ENCODE assay signal across 15 cellular contexts in genomic region chr16:83806721-83807120, GRCh38. TPM values are rescaled to one million over a fixed set of nuclear protein-coding genes. Genes with fewer than 3 reads are reported as not detected.
DNase-seq lines count a peak whose midpoint lies in the region; ATAC-seq and TF ChIP-seq lines count a peak whose summit lies in the region.
"Had no signal": no experiment of that assay in that cellular context is flagged by ENCODE, and none has a peak within 500 bp of the region (broad histone marks: within the 10 kb centered on the region; RNA-seq: fewer than 3 reads in every experiment).

No MANE protein-coding gene starts in this region.

- H4K20me1 ChIP-seq in mammary epithelial cell (ENCODE audit: insufficient read depth, low read length) (no peaks in the 10 kb centered on the region), OCI-LY7 (ENCODE audit: insufficient read depth, low read length) (peaks cover 7% of the 10 kb centered on the region; the same call in 1 of the 2 replicates)

- TF ChIP-seq POLR2A in breast epithelium (IDR thresholded peaks at IDR 0.05) (no peak), body of pancreas (IDR thresholded peaks at IDR 0.05) (no peak), suprapubic skin (IDR thresholded peaks at IDR 0.05) (no peak)

- H3K9me3 Mint-ChIP-seq in endothelial cell (ENCODE audit: unreplicated experiment), result no peaks in the 10 kb centered on the region

- dilution Hi-C loops in mammary epithelial cell (cut with HindIII; ENCODE audit: low sequenced_read_pairs), result no loop called here

- intact Hi-C loops in mammary epithelial cell (cut with micrococcal nuclease) (loop anchor here (10.0 kb wide), 1 partner anchor 1172 kb away; no protein-coding TSS in a partner anchor), breast epithelium (cut with DNase I; ENCODE audit: low total_unique reads) (no loop called here), OCI-LY7 (cut with micrococcal nuclease; ENCODE audit: unreplicated experiment) (loop anchor here (5.0 to 10.0 kb wide), 2 partner anchors 91 to 208 kb away; partner anchors contain the start of gene MLYCD), body of pancreas (cut with DNase I) (no loop called here)

- POLR2A ChIA-PET in OCI-LY7 (lab: Charles Lee), result interaction anchor here (0.5 to 1.3 kb wide), 2 partner anchors 37 to 304 kb away, joined by 3 to 4 read pairs; no protein-coding TSS in a partner anchor

- no peak overlapping the region for H3K27ac Mint-ChIP-seq in endothelial cell (ENCODE audit: unreplicated experiment)

- CTCF ChIA-PET in mammary epithelial cell (lab: Charles Lee; ENCODE audit: low non-redundant PET) (no interaction called here), OCI-LY7 (lab: Charles Lee; ENCODE audit: unreplicated experiment) (no interaction called here)

- H3K27ac ChIP-seq in mammary epithelial cell (ENCODE audit: insufficient read depth, low read depth, low read length), result no peak overlapping the region
- H3K27ac ChIP-seq in breast epithelium, result no peak overlapping the region
- H3K27ac ChIP-seq in OCI-LY7 (ENCODE audit: low read depth, low read length, poor library complexity, severe bottlenecking), result no peak overlapping the region
- peak overlapping the region; percentile 1 for H3K27ac ChIP-seq in substantia nigra (ENCODE audit: low read depth, low read length, poor library complexity, severe bottlenecking)
- H3K27ac ChIP-seq in body of pancreas, result no peak overlapping the region
- no peak overlapping the region for H3K27ac ChIP-seq in suprapubic skin

- no peak for TF ChIP-seq EP300 in suprapubic skin (IDR thresholded peaks at IDR 0.05)

- H3K9me3 ChIP-seq in mammary epithelial cell (replicated peaks; ENCODE audit: insufficient read depth, low read length) (no peaks in the 10 kb centered on the region), breast epithelium (no peaks in the 10 kb centered on the region), OCI-LY7 (ENCODE audit: low read length) (no peaks in the 10 kb centered on the region), body of pancreas (no peaks in the 10 kb centered on the region), suprapubic skin (no peaks in the 10 kb centered on the region)
- H3K9me3 ChIP-seq: transverse colon had no signal

- in situ Hi-C loops in mammary epithelial cell (cut with MboI; ENCODE audit: low sequenced_read_pairs in 2 of 2) (no loop called here), ACHN (cut with HindIII; ENCODE audit: low pct_ligation_motif_present, low pct_unique_long_range_greater_than_20kb, low sequenced_read_pairs) (no loop called here)

- H3K4me3 ChIP-seq in mammary epithelial cell (replicated peaks in 1 of 3; ENCODE audit: insufficient read depth in 1 of 3, low read depth in 2 of 3, low read length in 3 of 3) (no peak overlapping the region), breast epithelium (no peak overlapping the region), OCI-LY7 (ENCODE audit: low read depth, low read length, poor library complexity, severe bottlenecking) (no peak overlapping the region), body of pancreas (no peak overlapping the region), suprapubic skin (no peak overlapping the region)

- H3K36me3 ChIP-seq in mammary epithelial cell (ENCODE audit: insufficient read depth, low read length) (peaks cover 2% of the 10 kb centered on the region), breast epithelium (no peaks in the 10 kb centered on the region), OCI-LY7 (ENCODE audit: insufficient read depth, low read length) (peaks cover 22% of the 10 kb centered on the region), body of pancreas (replicated peaks in 1 of 2; ENCODE audit: insufficient read depth in 1 of 2, low read depth in 2 of 2) (no peaks in the 10 kb centered on the region), suprapubic skin (no peaks in the 10 kb centered on the region)
- H3K36me3 ChIP-seq: transverse colon had no signal

- no peaks in the 10 kb centered on the region for H3K9me2 ChIP-seq in OCI-LY7 (ENCODE audit: insufficient read depth, low read length)

- no peak for DNase-seq in mammary epithelial cell
- DNase-seq in breast epithelium (ENCODE audit: low spot score in 2 of 2), result no peak
- DNase-seq in OCI-LY7 (ENCODE audit: low spot score), result no peak
- DNase-seq in endothelial cell (ENCODE audit: low spot score), result no peak
- DNase-seq in substantia nigra (lab: John Stamatoyannopoulos, UW), result no peak
- DNase-seq in body of pancreas, result no peak
- no peak for DNase-seq in suprapubic skin (ENCODE audit: low spot score in 2 of 2)
- DNase-seq in ACHN, result no peak
- DNase-seq: activated CD8-positive, alpha-beta memory T cell treated with anti-CD3 and anti-CD28 coated beads, Interleukin-2, amount 50 U/mL, for 48 hours; aorta; DMS53; dorsolateral prefrontal cortex; NCI-H1417 treated with DMSO at 0.1 percent for 48 hours; NCI-H226; transverse colon had no signal

- H3K27me3 ChIP-seq in mammary epithelial cell (ENCODE audit: insufficient read depth, low read length) (no peaks in the 10 kb centered on the region), breast epithelium (no peaks in the 10 kb centered on the region), body of pancreas (no peaks in the 10 kb centered on the region), suprapubic skin (no peaks in the 10 kb centered on the region)
- H3K27me3 ChIP-seq: dorsolateral prefrontal cortex, transverse colon had no signal

- TF ChIP-seq CTCF in mammary epithelial cell (conservative IDR thresholded peaks at IDR 0.05 in 1 of 2, IDR thresholded peaks at IDR 0.05 in 1 of 2; ENCODE audit: extremely low read depth in 1 of 2, insufficient read depth in 1 of 2, low read depth in 1 of 2, low read length in 2 of 2), result no peak
- no peak for TF ChIP-seq CTCF in breast epithelium (IDR thresholded peaks at IDR 0.05)
- TF ChIP-seq CTCF in OCI-LY7 (conservative IDR thresholded peaks at IDR 0.05; ENCODE audit: low read length), result no peak
- no peak for TF ChIP-seq CTCF in endothelial cell (IDR thresholded peaks at IDR 0.05; ENCODE audit: unreplicated experiment)
- no peak for TF ChIP-seq CTCF in body of pancreas (IDR thresholded peaks at IDR 0.05)
- no peak for TF ChIP-seq CTCF in suprapubic skin (IDR thresholded peaks at IDR 0.05)

- H3K4me1 Mint-ChIP-seq in endothelial cell (ENCODE audit: unreplicated experiment), result peaks cover 40% of the 10 kb centered on the region

- no TSS peak for BruUV-seq in mammary epithelial cell (replicated peaks; lab: Mats Ljungman, UMichigan)
- no TSS peak for BruUV-seq in OCI-LY7 (replicated peaks; lab: Mats Ljungman, UMichigan)

- H3K27me3 Mint-ChIP-seq in endothelial cell (ENCODE audit: unreplicated experiment), result peaks cover 24% of the 10 kb centered on the region

- WGBS in mammary epithelial cell (ENCODE audit: low coverage, missing lambda C conversion rate), result 71% methylated on average over 6 of the region's 6 CpGs
- WGBS in body of pancreas, 2 donors, result 80 to 83% methylated on average over 6 of the region's 6 CpGs
- 89% methylated on average over 6 of the region's 6 CpGs for whole genome bisulfite sequencing in suprapubic skin

- ATAC-seq in body of pancreas, result no peak

- H2AFZ ChIP-seq in mammary epithelial cell (ENCODE audit: low read depth, low read length) (peak overlapping the region; percentile 97), OCI-LY7 (ENCODE audit: low read length) (peak overlapping the region; percentile 88; the same call in 1 of the 2 replicates)

- no peak overlapping the region for H3K9ac ChIP-seq in mammary epithelial cell (ENCODE audit: insufficient read depth, low read length)

- H3K4me2 ChIP-seq in mammary epithelial cell (ENCODE audit: insufficient read depth, low read depth, low read length) (no peak overlapping the region), OCI-LY7 (ENCODE audit: low read length) (no peak overlapping the region)

- H3K36me3 Mint-ChIP-seq in endothelial cell (ENCODE audit: low read depth, unreplicated experiment), result peaks cover 4% of the 10 kb centered on the region

- H3K79me2 ChIP-seq in mammary epithelial cell (ENCODE audit: insufficient read depth, low read length) (peaks cover 34% of the 10 kb centered on the region), OCI-LY7 (ENCODE audit: insufficient read depth, low read depth, low read length) (peaks cover 22% of the 10 kb centered on the region)

- peak overlapping the region; percentile 92 for H3K4me3 Mint-ChIP-seq in endothelial cell (ENCODE audit: unreplicated experiment)

- H3K4me1 ChIP-seq in mammary epithelial cell (ENCODE audit: insufficient read depth, low read length) (peaks cover 6% of the 10 kb centered on the region), breast epithelium (peaks cover 0 to 3% of the 10 kb centered on the region in 2 donors), OCI-LY7 (ENCODE audit: insufficient read depth, low read length, poor library complexity, severe bottlenecking) (peaks cover 22% of the 10 kb centered on the region), body of pancreas (peaks cover 14% of the 10 kb centered on the region), suprapubic skin (peaks cover 39% of the 10 kb centered on the region)

RNA-seq across cellular contexts. Expression of gene HSBP1, which starts 1.1 kb away (rescaled TPM):
- total RNA-seq in mammary epithelial cell (100 to 1,000 TPM in 1 of 2 donors, 10 to 100 TPM in 1; 17.7 to 130 TPM), breast epithelium (10 to 100 TPM; 20.2 to 34.7 (median 29.7) TPM), OCI-LY7 (2022) (104 and 105 TPM in 2 replicates), endothelial cell (ENCODE audit: unreplicated experiment) (215 TPM), body of pancreas (10 to 100 TPM in 1 of 2 donors, 1 to 10 TPM in 1; 4.9 to 12.5 TPM), suprapubic skin (10 to 100 TPM; 13.4 to 22.0 (median 17.2) TPM)
- polyA plus RNA-seq in mammary epithelial cell, result 82.3 TPM
- polyA minus RNA-seq in mammary epithelial cell, result 85.9 TPM
- 131 and 150 TPM in 2 replicates for total RNA-seq in OCI-LY7 (2014; rRNA removed; shearing (Covaris generic))

Comparison
In these comparisons a context has a peak if more than half of its experiments do, and no peak if none do; other contexts are left out.
1. intact Hi-C loops: an anchor here in mammary epithelial cell (10.0 kb wide) and OCI-LY7 (5.0 to 10.0 kb wide); none called in breast epithelium and body of pancreas.